13 cellular contexts compared by ENCODE assay signal in genomic region chr2:231627384-231628156, GRCh38. TPM values are rescaled to one million over a fixed set of nuclear protein-coding genes. Genes with fewer than 3 reads are reported as not detected.
A peak's percentile ranks its signal among the peaks of the same experiment; 100 is the strongest.
DNase-seq lines count a peak whose midpoint lies in the region; ATAC-seq and TF ChIP-seq lines count a peak whose summit lies in the region.
"Had no signal": no experiment of that assay in that cellular context is flagged by ENCODE, and none has a peak within 500 bp of the region (broad histone marks: within the 10 kb centered on the region; RNA-seq: fewer than 3 reads in every experiment).

No MANE protein-coding gene starts in this region.

- H3K27ac ChIP-seq in mammary epithelial cell (ENCODE audit: insufficient read depth, low read depth, low read length) (no peak overlapping the region), lower lobe of right lung (peak overlapping the region; percentile 63), thyroid gland (peak overlapping the region; percentile 78 to 97 (median 87))

- H3K4me1 Mint-ChIP-seq in activated CD4-positive, alpha-beta T cell treated with anti-CD3 and anti-CD28 coated beads, Interleukin-2, amount 10 ng/mL, durations not matched to agents 24 days and 14 days, result peaks cover 17% of the 10 kb centered on the region
- peaks cover 11% of the 10 kb centered on the region for H3K4me1 Mint-ChIP-seq in activated T-cell treated with anti-CD3 and anti-CD28 coated beads, Interleukin-2, amount 50 U/mL, for 72 hours (ENCODE audit: low read depth)

- H3K9me3 ChIP-seq in mammary epithelial cell (replicated peaks; ENCODE audit: insufficient read depth, low read length), result no peaks in the 10 kb centered on the region
- no peaks in the 10 kb centered on the region for H3K9me3 ChIP-seq in lower lobe of right lung
- H3K9me3 ChIP-seq in thyroid gland, result no peaks in the 10 kb centered on the region
- H3K9me3 ChIP-seq: A549 had no signal

- H2AFZ ChIP-seq in mammary epithelial cell (ENCODE audit: low read depth, low read length), result peak overlapping the region; percentile 91

- peak overlapping the region; percentile 68 for H3K4me3 Mint-ChIP-seq in activated CD4-positive, alpha-beta T cell treated with anti-CD3 and anti-CD28 coated beads, Interleukin-2, amount 10 ng/mL, durations not matched to agents 24 days and 14 days
- H3K4me3 Mint-ChIP-seq in activated T-cell treated with anti-CD3 and anti-CD28 coated beads, Interleukin-2, amount 50 U/mL, for 72 hours, result peak overlapping the region in 1 of 2 donors; percentile 52
- H3K4me3 Mint-ChIP-seq: stimulated activated naive B cell treated with anti-CD40 and anti-IgM and Interleukin-4, amounts not matched to agents 10 μg/mL and 1 μg/mL and 100 μg/mL, for 72 hours had no signal

- BruUV-seq in mammary epithelial cell (replicated peaks; lab: Mats Ljungman, UMichigan), result no TSS peak

- H3K9me3 Mint-ChIP-seq in activated CD4-positive, alpha-beta T cell treated with anti-CD3 and anti-CD28 coated beads, Interleukin-2, amount 10 ng/mL, durations not matched to agents 24 days and 14 days, result no peaks in the 10 kb centered on the region
- no peaks in the 10 kb centered on the region for H3K9me3 Mint-ChIP-seq in activated T-cell treated with anti-CD3 and anti-CD28 coated beads, Interleukin-2, amount 50 U/mL, for 72 hours
- H3K9me3 Mint-ChIP-seq: stimulated activated naive B cell treated with anti-CD40 and anti-IgM and Interleukin-4, amounts not matched to agents 10 μg/mL and 1 μg/mL and 100 μg/mL, for 72 hours had no signal

- TF ChIP-seq CTCF in mammary epithelial cell (conservative IDR thresholded peaks at IDR 0.05 in 1 of 2, IDR thresholded peaks at IDR 0.05 in 1 of 2; ENCODE audit: extremely low read depth in 1 of 2, insufficient read depth in 1 of 2, low read depth in 1 of 2, low read length in 2 of 2) (no peak), lower lobe of right lung (IDR thresholded peaks at IDR 0.05) (no peak), thyroid gland (IDR thresholded peaks at IDR 0.05) (no peak)

- dilution Hi-C loops in mammary epithelial cell (cut with HindIII; ENCODE audit: low sequenced_read_pairs), result loop anchor here (5.0 kb wide), 2 partner anchors 35 to 80 kb away; partner anchors contain the start of gene TEX44

- CTCF ChIA-PET in mammary epithelial cell (lab: Charles Lee; ENCODE audit: low non-redundant PET), result no interaction called here

- H3K27me3 ChIP-seq in mammary epithelial cell (ENCODE audit: insufficient read depth, low read length) (no peaks in the 10 kb centered on the region), lower lobe of right lung (ENCODE audit: low read depth) (no peaks in the 10 kb centered on the region), thyroid gland (no peaks in the 10 kb centered on the region)

- no peaks in the 10 kb centered on the region for H4K20me1 ChIP-seq in mammary epithelial cell (ENCODE audit: insufficient read depth, low read length)

- H3K79me2 ChIP-seq in mammary epithelial cell (ENCODE audit: insufficient read depth, low read length), result no peaks in the 10 kb centered on the region

- no peak overlapping the region for H3K9ac ChIP-seq in mammary epithelial cell (ENCODE audit: insufficient read depth, low read length)

- no peak for DNase-seq in activated CD4-positive, alpha-beta T cell treated with anti-CD3 and anti-CD28 coated beads, Interleukin-2, amount 10 ng/mL, durations not matched to agents 24 days and 14 days
- no peak for DNase-seq in activated CD4-positive, alpha-beta T cell treated with anti-CD3 and anti-CD28 coated beads, Interleukin-2, amount 50 U/mL, for 4 hours
- no peak for DNase-seq in mammary epithelial cell
- DNase-seq in lower lobe of right lung, result no peak
- DNase-seq in thyroid gland, result no peak
- DNase-seq in activated T-cell treated with anti-CD3 and anti-CD28 coated beads, Interleukin-2, amount 50 U/mL, for 72 hours, result no peak
- DNase-seq in NCI-H146 treated with DMSO at 0.1 percent for 48 hours (lab: John Stamatoyannopoulos, UW; ENCODE audit: unreplicated experiment), result no peak
- DNase-seq: activated CD4-positive, alpha-beta T cell treated with anti-CD3 and anti-CD28 coated beads for 48 hours; cerebellar nuclear complex; stimulated activated naive B cell treated with anti-CD40 and anti-IgM and Interleukin-4, amounts not matched to agents 10 μg/mL and 1 μg/mL and 100 μg/mL, for 72 hours had no signal

- in situ Hi-C loops in mammary epithelial cell (cut with MboI; ENCODE audit: low sequenced_read_pairs in 2 of 2), result no loop called here

- peaks cover 4% of the 10 kb centered on the region for H3K4me1 ChIP-seq in mammary epithelial cell (ENCODE audit: insufficient read depth, low read length)
- peaks cover 7% of the 10 kb centered on the region for H3K4me1 ChIP-seq in lower lobe of right lung
- peaks cover 19 to 29% of the 10 kb centered on the region in 2 donors for H3K4me1 ChIP-seq in thyroid gland

- peak overlapping the region; percentile 48 for H3K4me2 ChIP-seq in mammary epithelial cell (ENCODE audit: insufficient read depth, low read depth, low read length)
- H3K4me2 ChIP-seq: A549 had no signal

- H3K4me3 ChIP-seq in mammary epithelial cell (replicated peaks in 1 of 3; ENCODE audit: insufficient read depth in 1 of 3, low read depth in 2 of 3, low read length in 3 of 3) (no peak overlapping the region), lower lobe of right lung (no peak overlapping the region), thyroid gland (replicated peaks in 1 of 3) (no peak overlapping the region)
- H3K4me3 ChIP-seq: A549 had no signal

- WGBS in mammary epithelial cell (ENCODE audit: low coverage, missing lambda C conversion rate), result 45% methylated on average over 11 of the region's 11 CpGs
- 61 to 68% methylated on average over 11 of the region's 11 CpGs for WGBS in thyroid gland, 2 donors

- TF ChIP-seq POLR2A in thyroid gland (IDR thresholded peaks at IDR 0.05), result no peak

- no peaks in the 10 kb centered on the region for H3K36me3 Mint-ChIP-seq in activated CD4-positive, alpha-beta T cell treated with anti-CD3 and anti-CD28 coated beads, Interleukin-2, amount 10 ng/mL, durations not matched to agents 24 days and 14 days (ENCODE audit: low read depth)
- H3K36me3 Mint-ChIP-seq in activated T-cell treated with anti-CD3 and anti-CD28 coated beads, Interleukin-2, amount 50 U/mL, for 72 hours (ENCODE audit: insufficient read depth in 2 of 2), result no peaks in the 10 kb centered on the region
- H3K36me3 Mint-ChIP-seq: stimulated activated naive B cell treated with anti-CD40 and anti-IgM and Interleukin-4, amounts not matched to agents 10 μg/mL and 1 μg/mL and 100 μg/mL, for 72 hours had no signal

- peak overlapping the region; percentile 93 for H3K27ac Mint-ChIP-seq in activated CD4-positive, alpha-beta T cell treated with anti-CD3 and anti-CD28 coated beads, Interleukin-2, amount 10 ng/mL, durations not matched to agents 24 days and 14 days
- no peak overlapping the region for H3K27ac Mint-ChIP-seq in activated T-cell treated with anti-CD3 and anti-CD28 coated beads, Interleukin-2, amount 50 U/mL, for 72 hours
- H3K27ac Mint-ChIP-seq: stimulated activated naive B cell treated with anti-CD40 and anti-IgM and Interleukin-4, amounts not matched to agents 10 μg/mL and 1 μg/mL and 100 μg/mL, for 72 hours had no signal

- no peaks in the 10 kb centered on the region for H3K27me3 Mint-ChIP-seq in activated CD4-positive, alpha-beta T cell treated with anti-CD3 and anti-CD28 coated beads, Interleukin-2, amount 10 ng/mL, durations not matched to agents 24 days and 14 days
- H3K27me3 Mint-ChIP-seq in activated T-cell treated with anti-CD3 and anti-CD28 coated beads, Interleukin-2, amount 50 U/mL, for 72 hours (ENCODE audit: low read depth), result no peaks in the 10 kb centered on the region

- ATAC-seq in lower lobe of right lung (no peak), GM21526 (IDR thresholded peaks at IDR 0.05; ENCODE audit: low FRiP score, unreplicated experiment) (no peak)
- no peak for ATAC-seq in activated T-cell treated with anti-CD3 and anti-CD28 coated beads, Interleukin-2, amount 50 U/mL, for 72 hours (replicated peaks in 1 of 2)
- ATAC-seq: A549; stimulated activated naive B cell treated with anti-CD40 and anti-IgM and Interleukin-4, amounts not matched to agents 10 μg/mL and 1 μg/mL and 100 μg/mL, for 72 hours had no signal

- intact Hi-C loops in activated CD4-positive, alpha-beta T cell treated with anti-CD3 and anti-CD28 coated beads, Interleukin-2, amount 10 ng/mL, durations not matched to agents 24 days and 14 days (cut with micrococcal nuclease), result no loop called here
- intact Hi-C loops in mammary epithelial cell (cut with micrococcal nuclease) (no loop called here), lower lobe of right lung (cut with DNase I) (no loop called here), thyroid gland (cut with DNase I) (no loop called here)

- no peaks in the 10 kb centered on the region for H3K36me3 ChIP-seq in mammary epithelial cell (ENCODE audit: insufficient read depth, low read length)
- H3K36me3 ChIP-seq in lower lobe of right lung, result no peaks in the 10 kb centered on the region
- no peaks in the 10 kb centered on the region for H3K36me3 ChIP-seq in thyroid gland

RNA-seq across cellular contexts. Expression of gene TEX44, which starts 34.9 kb away (rescaled TPM):
- not detected in 2 replicates for total RNA-seq in activated CD4-positive, alpha-beta T cell treated with anti-CD3 and anti-CD28 coated beads, Interleukin-2, amount 10 ng/mL, durations not matched to agents 24 days and 14 days
- total RNA-seq in mammary epithelial cell (not detected), lower lobe of right lung (not detected), thyroid gland (under 1 TPM in 1 of 4 donors, not detected in 3; 0.54 TPM)
- polyA plus RNA-seq in mammary epithelial cell, result not detected
- not detected for polyA minus RNA-seq in mammary epithelial cell
- not detected for total RNA-seq in activated T-cell treated with anti-CD3 and anti-CD28 coated beads, Interleukin-2, amount 50 U/mL, for 72 hours
- total RNA-seq: M059J had no signal
- polyA plus RNA-seq: A549 had no signal
